ENCODE assay signal across 19 cellular contexts in the genomic region with DNA sequence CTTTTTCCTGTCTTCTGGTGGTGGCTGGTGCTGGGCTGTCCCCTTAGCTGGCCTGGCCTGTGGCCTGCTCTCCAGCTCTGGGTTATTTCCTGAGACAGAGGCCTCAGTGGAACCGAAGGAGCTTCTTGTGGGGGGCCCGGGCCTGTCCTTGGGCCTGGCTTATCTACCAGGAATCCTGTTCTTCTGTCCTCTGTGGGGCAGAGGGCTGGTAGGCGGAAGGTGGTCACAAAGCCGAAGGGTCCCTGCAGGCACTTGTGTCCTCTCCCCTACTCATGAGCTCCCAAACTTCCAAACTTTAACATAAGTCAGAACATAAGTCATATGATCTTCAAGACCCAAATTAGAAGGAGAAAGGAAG. TPM values are rescaled to one million over a fixed set of nuclear protein-coding genes. Genes with fewer than 3 reads are reported as not detected.
DNase-seq lines count a peak whose midpoint lies in the region; TF ChIP-seq lines count a peak whose summit lies in the region.
"Had no signal": no experiment of that assay in that cellular context is flagged by ENCODE, and none has a peak within 500 bp of the region (broad histone marks: within the 10 kb centered on the region; RNA-seq: fewer than 3 reads in every experiment).

No MANE protein-coding gene starts in this region.

- H3K4me1 ChIP-seq in left ventricle myocardium inferior (peaks cover 52% of the 10 kb centered on the region), spleen (peaks cover 26 to 56% (median 39%) of the 10 kb centered on the region in 6 donors), vagina (peaks cover 59% of the 10 kb centered on the region)

- TF ChIP-seq CTCF in left ventricle myocardium inferior (IDR thresholded peaks at IDR 0.05; ENCODE audit: borderline replicate concordance) (no peak), fibroblast of villous mesenchyme (IDR thresholded peaks at IDR 0.05; ENCODE audit: insufficient read depth, low read depth, low read length) (peak; percentile 1), spleen (IDR thresholded peaks at IDR 0.05 in 8 of 11, conservative IDR thresholded peaks at IDR 0.05 in 3 of 11) (no peak), vagina (IDR thresholded peaks at IDR 0.05) (no peak)

- H3K9me3 ChIP-seq in left ventricle myocardium inferior (replicated peaks) (no peaks in the 10 kb centered on the region), spleen (no peaks in the 10 kb centered on the region), vagina (no peaks in the 10 kb centered on the region)
- H3K9me3 ChIP-seq: SJSA1 had no signal

- 86 to 96% (median 90%) methylated on average over 4 of the region's 4 CpGs for WGBS in spleen, 5 donors

- H3K27ac ChIP-seq in left ventricle myocardium inferior (replicated peaks) (peak overlapping the region; percentile 90), spleen (peak overlapping the region in 5 of 8 donors; percentile 3 to 59 (median 19)), vagina (peak overlapping the region; percentile 55)
- H3K27ac ChIP-seq: parathyroid adenoma, SJSA1 had no signal

- H3K4me3 ChIP-seq in left ventricle myocardium inferior = no peak overlapping the region
- H3K4me3 ChIP-seq in fibroblast of villous mesenchyme (ENCODE audit: low read depth, low read length) = no peak overlapping the region
- no peak overlapping the region for H3K4me3 ChIP-seq in spleen
- no peak overlapping the region for H3K4me3 ChIP-seq in vagina
- H3K4me3 ChIP-seq: SJSA1, smooth muscle cell had no signal

- H3K36me3 ChIP-seq in left ventricle myocardium inferior = peaks cover 22% of the 10 kb centered on the region
- peaks cover 0 to 79% (median 25%) of the 10 kb centered on the region in 6 donors for H3K36me3 ChIP-seq in spleen
- H3K36me3 ChIP-seq in vagina = peaks cover 4 to 21% of the 10 kb centered on the region in 2 donors

- H3K27me3 ChIP-seq in left ventricle myocardium inferior (ENCODE audit: low read depth) = no peaks in the 10 kb centered on the region
- H3K27me3 ChIP-seq in spleen (replicated peaks in 1 of 7) = no peaks in the 10 kb centered on the region
- H3K27me3 ChIP-seq in vagina = no peaks in the 10 kb centered on the region
- H3K27me3 ChIP-seq: SJSA1 had no signal

- intact Hi-C loops in left ventricle myocardium inferior (cut with micrococcal nuclease) (no loop called here), cardiac septum (cut with DNase I) (no loop called here), spleen (cut with DNase I; ENCODE audit: low total_unique reads) (no loop called here), vagina (cut with DNase I) (no loop called here)

- TF ChIP-seq POLR2A in spleen (IDR thresholded peaks at IDR 0.05) (no peak), vagina (IDR thresholded peaks at IDR 0.05) (no peak)

- DNase-seq in left ventricle myocardium inferior (no peak), cardiac septum (ENCODE audit: low spot score) (no peak), fibroblast of villous mesenchyme (ENCODE audit: low read depth) (no peak), spleen (no peak), vagina (ENCODE audit: extremely low spot score in 2 of 2) (no peak), dedifferentiated amniotic fluid mesenchymal stem cell (ENCODE audit: extremely low spot score) (no peak), C1 segment of cervical spinal cord (lab: John Stamatoyannopoulos, UW) (no peak), NCI-H82 treated with DMSO at 0.1 percent for 48 hours (lab: John Stamatoyannopoulos, UW; ENCODE audit: unreplicated experiment) (no peak)
- DNase-seq: activated CD4-positive, alpha-beta T cell treated with anti-CD3 and anti-CD28 coated beads for 4 hours; activated naive CD8-positive, alpha-beta T cell treated with anti-CD3 and anti-CD28 coated beads, Interleukin-2, amount 10 ng/mL, durations not matched to agents 7 days and 5 days; activated T-cell treated with anti-CD3 and anti-CD28 coated beads for 4 hours; CD8-positive, alpha-beta T cell; cerebellar nuclear complex; H9; NCI-H526; T1000 had no signal

RNA-seq across cellular contexts. Expression of gene TTC7A, which starts 49.2 kb away (rescaled TPM):
- total RNA-seq in left ventricle myocardium inferior (8.2 TPM), cardiac septum (7.4 TPM), fibroblast of villous mesenchyme (31.6 and 35.0 TPM in 2 replicates), spleen (10 to 100 TPM; 40.3 to 59.0 (median 47.6) TPM), vagina (38.8 TPM)
- 10 to 100 TPM; 13.6 to 37.6 (median 17.7) TPM for polyA plus RNA-seq in spleen

Comparison
In these comparisons a context has a peak if more than half of its experiments do, and no peak if none do; other contexts are left out.
1. H3K27ac ChIP-seq: peak in every context shown above with its lines; median percentile 90 in left ventricle myocardium inferior; 55 in vagina; 19 in spleen.